In genomic region chr7:44796034-44796503, GRCh38 we compare ENCODE assay signal across 1 cellular context.
A peak's percentile ranks its signal among the peaks of the same experiment; 100 is the strongest.
TF ChIP-seq lines count a peak whose summit lies in the region.

No MANE protein-coding gene starts in this region.

TF ChIP-seq in HEK293, 187 proteins besides CTCF, POLR2A, EP300 and RAD21 (continued from another document and continues in another):
- TF ChIP-seq ZNF76 (tag by site-specific recombination; IDR thresholded peaks at IDR 0.05; ENCODE audit: borderline replicate concordance, low read depth) = no peak
- TF ChIP-seq, protein P1, sequence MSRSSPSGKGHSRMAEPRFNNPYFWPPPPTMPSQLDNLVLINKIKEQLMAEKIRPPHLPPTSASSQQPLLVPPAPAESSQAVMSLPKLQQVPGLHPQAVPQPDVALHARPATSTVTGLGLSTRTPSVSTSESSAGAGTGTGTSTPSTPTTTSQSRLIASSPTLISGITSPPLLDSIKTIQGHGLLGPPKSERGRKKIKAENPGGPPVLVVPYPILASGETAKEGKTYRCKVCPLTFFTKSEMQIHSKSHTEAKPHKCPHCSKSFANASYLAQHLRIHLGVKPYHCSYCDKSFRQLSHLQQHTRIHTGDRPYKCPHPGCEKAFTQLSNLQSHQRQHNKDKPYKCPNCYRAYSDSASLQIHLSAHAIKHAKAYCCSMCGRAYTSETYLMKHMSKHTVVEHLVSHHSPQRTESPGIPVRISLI (tag by site-specific recombination; IDR thresholded peaks at IDR 0.05) = no peak
- TF ChIP-seq ZNF175 (tag by site-specific recombination; IDR thresholded peaks at IDR 0.05) = no peak
- TF ChIP-seq ZNF223 (tag by site-specific recombination; IDR thresholded peaks at IDR 0.05) = no peak
- no peak for TF ChIP-seq FEZF1 (tag by site-specific recombination; IDR thresholded peaks at IDR 0.05)
- TF ChIP-seq ZNF629 (tag by site-specific recombination; IDR thresholded peaks at IDR 0.05) = peak; percentile 31
- no peak for TF ChIP-seq ZNF114 (tag by site-specific recombination; IDR thresholded peaks at IDR 0.05)
- no peak; the same call in 1 of the 2 replicates for TF ChIP-seq ZNF341 (tag by site-specific recombination; IDR thresholded peaks at IDR 0.05; ENCODE audit: low read depth)
- no peak for TF ChIP-seq ZNF169 (tag by site-specific recombination; IDR thresholded peaks at IDR 0.05)
- TF ChIP-seq, protein P2, sequence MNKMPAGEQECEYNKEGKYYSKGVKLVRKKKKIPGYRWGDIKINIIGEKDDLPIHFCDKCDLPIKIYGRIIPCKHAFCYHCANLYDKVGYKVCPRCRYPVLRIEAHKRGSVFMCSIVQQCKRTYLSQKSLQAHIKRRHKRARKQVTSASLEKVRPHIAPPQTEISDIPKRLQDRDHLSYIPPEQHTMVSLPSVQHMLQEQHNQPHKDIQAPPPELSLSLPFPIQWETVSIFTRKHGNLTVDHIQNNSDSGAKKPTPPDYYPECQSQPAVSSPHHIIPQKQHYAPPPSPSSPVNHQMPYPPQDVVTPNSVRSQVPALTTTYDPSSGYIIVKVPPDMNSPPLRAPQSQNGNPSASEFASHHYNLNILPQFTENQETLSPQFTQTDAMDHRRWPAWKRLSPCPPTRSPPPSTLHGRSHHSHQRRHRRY (tag by site-specific recombination; IDR thresholded peaks at IDR 0.05) = peak; percentile 60; the same call in 1 of the 2 replicates
- TF ChIP-seq ATF2 (tag by site-specific recombination; IDR thresholded peaks at IDR 0.05; ENCODE audit: low read depth) = no peak
- TF ChIP-seq, protein P3, sequence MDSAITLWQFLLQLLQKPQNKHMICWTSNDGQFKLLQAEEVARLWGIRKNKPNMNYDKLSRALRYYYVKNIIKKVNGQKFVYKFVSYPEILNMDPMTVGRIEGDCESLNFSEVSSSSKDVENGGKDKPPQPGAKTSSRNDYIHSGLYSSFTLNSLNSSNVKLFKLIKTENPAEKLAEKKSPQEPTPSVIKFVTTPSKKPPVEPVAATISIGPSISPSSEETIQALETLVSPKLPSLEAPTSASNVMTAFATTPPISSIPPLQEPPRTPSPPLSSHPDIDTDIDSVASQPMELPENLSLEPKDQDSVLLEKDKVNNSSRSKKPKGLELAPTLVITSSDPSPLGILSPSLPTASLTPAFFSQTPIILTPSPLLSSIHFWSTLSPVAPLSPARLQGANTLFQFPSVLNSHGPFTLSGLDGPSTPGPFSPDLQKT (IDR thresholded peaks at IDR 0.05; ENCODE audit: borderline replicate concordance, low read depth, low read length) = no peak
- peak; percentile 80; the same call in 1 of the 2 replicates for TF ChIP-seq PRDM2 (tag by site-specific recombination; IDR thresholded peaks at IDR 0.05; ENCODE audit: borderline replicate concordance)
- TF ChIP-seq ZNF585B (tag by site-specific recombination; IDR thresholded peaks at IDR 0.05) = no peak; the same call in 1 of the 2 replicates
- no peak for TF ChIP-seq ZNF558 (tag by site-specific recombination; IDR thresholded peaks at IDR 0.05)
- peak; percentile 41; the same call in 1 of the 2 replicates for TF ChIP-seq ZNF660 (tag by site-specific recombination; IDR thresholded peaks at IDR 0.05)
- peak; percentile 51; the same call in 1 of the 2 replicates for TF ChIP-seq ZNF391 (tag by site-specific recombination; IDR thresholded peaks at IDR 0.05; ENCODE audit: borderline replicate concordance, low read depth)
- TF ChIP-seq, protein P4, sequence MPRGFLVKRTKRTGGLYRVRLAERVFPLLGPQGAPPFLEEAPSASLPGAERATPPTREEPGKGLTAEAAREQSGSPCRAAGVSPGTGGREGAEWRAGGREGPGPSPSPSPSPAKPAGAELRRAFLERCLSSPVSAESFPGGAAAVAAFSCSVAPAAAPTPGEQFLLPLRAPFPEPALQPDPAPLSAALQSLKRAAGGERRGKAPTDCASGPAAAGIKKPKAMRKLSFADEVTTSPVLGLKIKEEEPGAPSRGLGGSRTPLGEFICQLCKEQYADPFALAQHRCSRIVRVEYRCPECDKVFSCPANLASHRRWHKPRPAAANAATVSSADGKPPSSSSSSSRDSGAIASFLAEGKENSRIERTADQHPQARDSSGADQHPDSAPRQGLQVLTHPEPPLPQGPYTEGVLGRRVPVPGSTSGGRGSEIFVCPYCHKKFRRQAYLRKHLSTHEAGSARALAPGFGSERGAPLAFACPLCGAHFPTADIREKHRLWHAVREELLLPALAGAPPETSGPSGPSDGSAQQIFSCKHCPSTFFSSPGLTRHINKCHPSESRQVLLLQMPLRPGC (tag by site-specific recombination; IDR thresholded peaks at IDR 0.05) = peak; percentile 65; the same call in 1 of the 2 replicates
- TF ChIP-seq ZXDB (tag by site-specific recombination; IDR thresholded peaks at IDR 0.05) = no peak; the same call in none of the 2 replicates
- TF ChIP-seq YY1 (tag by site-specific recombination; IDR thresholded peaks at IDR 0.05) = peak; percentile 82
- peak; percentile 33; the same call in 1 of the 2 replicates for TF ChIP-seq ZNF146 (tag by site-specific recombination; IDR thresholded peaks at IDR 0.05)
- no peak for TF ChIP-seq TRIM28 (IDR thresholded peaks at IDR 0.05; ENCODE audit: borderline replicate concordance, low read length)
- peak; percentile 76 for TF ChIP-seq ZNF600 (tag by site-specific recombination; IDR thresholded peaks at IDR 0.05)
- peak; percentile 86 for TF ChIP-seq ZNF610 (tag by site-specific recombination; IDR thresholded peaks at IDR 0.05; ENCODE audit: borderline replicate concordance)
- peak; percentile 71 for TF ChIP-seq ZNF843 (tag by site-specific recombination; IDR thresholded peaks at IDR 0.05)
- no peak for TF ChIP-seq SALL2 (tag by site-specific recombination; IDR thresholded peaks at IDR 0.05; ENCODE audit: borderline replicate concordance)
- TF ChIP-seq ZNF830 (tag by site-specific recombination; IDR thresholded peaks at IDR 0.05; ENCODE audit: low read depth) = no peak
- no peak for TF ChIP-seq ZNF621 (tag by site-specific recombination; IDR thresholded peaks at IDR 0.05)
- peak; percentile 75; the same call in 1 of the 2 replicates for TF ChIP-seq ZSCAN30 (tag by site-specific recombination; IDR thresholded peaks at IDR 0.05)
- TF ChIP-seq, protein P5, sequence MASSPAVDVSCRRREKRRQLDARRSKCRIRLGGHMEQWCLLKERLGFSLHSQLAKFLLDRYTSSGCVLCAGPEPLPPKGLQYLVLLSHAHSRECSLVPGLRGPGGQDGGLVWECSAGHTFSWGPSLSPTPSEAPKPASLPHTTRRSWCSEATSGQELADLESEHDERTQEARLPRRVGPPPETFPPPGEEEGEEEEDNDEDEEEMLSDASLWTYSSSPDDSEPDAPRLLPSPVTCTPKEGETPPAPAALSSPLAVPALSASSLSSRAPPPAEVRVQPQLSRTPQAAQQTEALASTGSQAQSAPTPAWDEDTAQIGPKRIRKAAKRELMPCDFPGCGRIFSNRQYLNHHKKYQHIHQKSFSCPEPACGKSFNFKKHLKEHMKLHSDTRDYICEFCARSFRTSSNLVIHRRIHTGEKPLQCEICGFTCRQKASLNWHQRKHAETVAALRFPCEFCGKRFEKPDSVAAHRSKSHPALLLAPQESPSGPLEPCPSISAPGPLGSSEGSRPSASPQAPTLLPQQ (tag by site-specific recombination; IDR thresholded peaks at IDR 0.05) = peak; percentile 71; the same call in 1 of the 2 replicates
- TF ChIP-seq ZNF473 (tag by site-specific recombination; IDR thresholded peaks at IDR 0.05) = no peak
- no peak for TF ChIP-seq HOXD13 (CRISPR knock-in tag; IDR thresholded peaks at IDR 0.05; ENCODE audit: borderline replicate concordance)
- TF ChIP-seq ZNF449 (tag by site-specific recombination; IDR thresholded peaks at IDR 0.05) = peak; percentile 74
- TF ChIP-seq ZNF623 (tag by site-specific recombination; IDR thresholded peaks at IDR 0.05) = no peak
- no peak for TF ChIP-seq AEBP2 (tag by site-specific recombination; IDR thresholded peaks at IDR 0.05; ENCODE audit: borderline replicate concordance)
- no peak for TF ChIP-seq ZNF280C (tag by site-specific recombination; IDR thresholded peaks at IDR 0.05)
